10 cellular contexts compared by ENCODE assay signal in genomic region chr1:93631626-93632365, GRCh38. TPM values are rescaled to one million over a fixed set of nuclear protein-coding genes. Genes with fewer than 3 reads are reported as not detected.
A peak's percentile ranks its signal among the peaks of the same experiment; 100 is the strongest.
DNase-seq lines count a peak whose midpoint lies in the region; ATAC-seq, FAIRE-seq and TF ChIP-seq lines count a peak whose summit lies in the region.
"Had no signal": no experiment of that assay in that cellular context is flagged by ENCODE, and none has a peak within 500 bp of the region (broad histone marks: within the 10 kb centered on the region; RNA-seq: fewer than 3 reads in every experiment).

No MANE protein-coding gene starts in this region.

- H3K27ac ChIP-seq in PC-9, result peak overlapping the region; percentile 22

- no peak overlapping the region for H3K4me3 ChIP-seq in PC-9
- H3K4me3 ChIP-seq in foreskin fibroblast (ENCODE audit: low read depth in 1 of 2, low read length in 2 of 2), result no peak overlapping the region

- intact Hi-C loops in PC-9 (cut with micrococcal nuclease; ENCODE audit: unreplicated experiment), result loop anchor here (2.0 kb wide), 1 partner anchor 41 kb away; no protein-coding TSS in a partner anchor

- peaks cover 77% of the 10 kb centered on the region for H3K36me3 ChIP-seq in PC-9 (ENCODE audit: low read depth)

- peaks cover 84% of the 10 kb centered on the region for H4K20me1 ChIP-seq in PC-9 (ENCODE audit: insufficient read depth)

- no peak for TF ChIP-seq POLR2A in GM12891 (IDR thresholded peaks at IDR 0.05; ENCODE audit: low read depth, low read length)

- H3K27me3 ChIP-seq in PC-9 (ENCODE audit: insufficient read depth, low read depth), result no peaks in the 10 kb centered on the region

- BruUV-seq in PC-9 (replicated peaks; lab: Mats Ljungman, UMichigan), result no TSS peak

- no peak overlapping the region for H3K4me2 ChIP-seq in PC-9

- CTCF ChIA-PET in PC-9 (lab: Charles Lee), result interaction anchor here (0.6 to 3.1 kb wide), 2 partner anchors 55 to 183 kb away, joined by 18 to 47 read pairs; no protein-coding TSS in a partner anchor

- H3F3A ChIP-seq in PC-9 (ENCODE audit: insufficient read depth, low read depth), result peaks cover 99% of the 10 kb centered on the region

- H3K9me2 ChIP-seq in PC-9 (ENCODE audit: insufficient read depth), result no peaks in the 10 kb centered on the region

- TF ChIP-seq CTCF in AG09319 (IDR thresholded peaks at IDR 0.05; ENCODE audit: low read depth, low read length) (peak; percentile 31), PC-9 (conservative IDR thresholded peaks at IDR 0.05) (no peak; the same call in 1 of the 2 replicates), foreskin fibroblast (IDR thresholded peaks at IDR 0.05; ENCODE audit: low read depth, low read length) (peak; percentile 24)

- peaks cover 67% of the 10 kb centered on the region for H3K4me1 ChIP-seq in PC-9 (replicated peaks; ENCODE audit: insufficient read depth)

- POLR2A ChIA-PET in PC-9 (lab: Charles Lee; ENCODE audit: unreplicated experiment), result no interaction called here

- peaks cover 100% of the 10 kb centered on the region for H3K79me2 ChIP-seq in PC-9 (ENCODE audit: low read depth)

- H2AFZ ChIP-seq in PC-9, result no peak overlapping the region

- DNase-seq in AG09319 (ENCODE audit: extremely low read depth, low read depth) (no peak), GM12891 (ENCODE audit: insufficient read length, low spot score) (no peak), PC-9 (peak in 1 of 2 experiments; percentile 52), foreskin fibroblast (peak in 1 of 2 donors; percentile 58), mesenteric fat pad (ENCODE audit: low spot score) (no peak), NCI-H1694 treated with DMSO at 0.1 percent for 48 hours (lab: John Stamatoyannopoulos, UW) (no peak)
- DNase-seq: activated CD8-positive, alpha-beta T cell treated with anti-CD3 and anti-CD28 coated beads for 36 hours; NCI-H2227 treated with DMSO at 0.1 percent for 48 hours had no signal

- ATAC-seq in GM21717 (IDR thresholded peaks at IDR 0.05; ENCODE audit: unreplicated experiment) (no peak), HG03095 (IDR thresholded peaks at IDR 0.05; ENCODE audit: unreplicated experiment) (no peak)
- ATAC-seq: activated CD8-positive, alpha-beta T cell treated with anti-CD3 and anti-CD28 coated beads for 36 hours had no signal

- FAIRE-seq in GM12891 (lab: Jason Lieb, UNC), result peak; percentile 48

- H3K9me3 ChIP-seq in PC-9 (ENCODE audit: insufficient read depth, low read depth), result no peaks in the 10 kb centered on the region

TF ChIP-seq in GM12891, 5 proteins besides CTCF, POLR2A, EP300 and RAD21:
- no peak for TF ChIP-seq POU2F2 (IDR thresholded peaks at IDR 0.05; ENCODE audit: low read depth, low read length)
- TF ChIP-seq POLR2AphosphoS5 (IDR thresholded peaks at IDR 0.05; ENCODE audit: low read depth, low read length), result no peak
- TF ChIP-seq PAX5 (IDR thresholded peaks at IDR 0.05; ENCODE audit: insufficient read depth, low read length, severe bottlenecking), result no peak
- TF ChIP-seq SPI1 (IDR thresholded peaks at IDR 0.05; ENCODE audit: low read depth, low read length), result no peak
- TF ChIP-seq TAF1 (IDR thresholded peaks at IDR 0.05; ENCODE audit: low read depth, low read length), result no peak

RNA-seq across cellular contexts. Expression of gene BCAR3, which starts 49.8 kb away (rescaled TPM):
- 2.4 TPM for polyA plus RNA-seq in GM12891 (2012; ENCODE audit: low read depth, missing spikeins)
- 62.5 and 70.0 TPM in 2 replicates for total RNA-seq in PC-9 (2021)
- total RNA-seq in mesenteric fat pad, result 30.3 TPM
